In the genomic region with DNA sequence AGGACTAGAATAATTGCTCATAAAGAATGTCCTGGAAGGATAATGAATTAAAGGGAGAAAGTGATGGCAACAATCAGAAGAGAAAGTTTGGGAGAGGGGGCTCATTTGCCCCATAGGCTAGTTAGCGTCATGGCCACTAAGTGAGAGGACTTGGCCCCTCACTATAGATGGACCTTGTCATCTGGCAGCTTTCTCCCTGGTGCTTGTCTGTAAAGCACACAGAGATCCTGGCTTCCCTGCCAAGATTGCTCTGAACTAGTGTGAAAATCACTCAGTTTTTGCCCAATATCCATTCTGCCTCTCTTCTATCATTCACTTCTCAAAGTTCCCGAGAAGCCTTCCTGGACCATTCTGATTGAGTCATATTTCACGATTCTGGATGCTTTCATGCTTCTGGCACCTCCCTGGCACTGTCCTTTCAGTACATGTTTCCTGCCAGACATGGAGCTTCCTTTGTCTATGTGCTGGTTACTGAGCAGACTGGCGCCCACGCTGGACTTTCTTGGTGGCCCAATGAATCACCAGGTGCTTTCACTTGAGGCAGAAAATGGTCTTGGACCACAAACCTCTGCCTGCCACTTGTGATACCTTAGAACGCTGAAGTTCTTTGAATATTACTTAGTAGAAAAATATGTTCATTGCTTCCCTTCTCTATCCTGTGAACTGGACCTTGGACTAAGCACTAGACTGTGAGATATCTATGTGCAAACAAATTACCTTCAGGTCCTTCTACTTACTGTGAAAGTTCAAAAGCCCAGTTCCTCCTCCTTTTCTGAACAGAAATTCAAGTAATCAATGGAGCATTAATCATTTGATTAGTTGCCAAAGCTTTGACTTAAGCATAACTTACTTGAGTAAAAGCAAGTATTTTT, we compare ENCODE assay signal across 17 cellular contexts.
A peak's percentile ranks its signal among the peaks of the same experiment; 100 is the strongest.
DNase-seq lines count a peak whose midpoint lies in the region; ATAC-seq and TF ChIP-seq lines count a peak whose summit lies in the region.
"Had no signal": no experiment of that assay in that cellular context is flagged by ENCODE, and none has a peak within 500 bp of the region (broad histone marks: within the 10 kb centered on the region; RNA-seq: fewer than 3 reads in every experiment).

No MANE protein-coding gene starts in this region.

- H3K27me3 Mint-ChIP-seq in activated naive CD4-positive, alpha-beta T cell treated with anti-CD3 and anti-CD28 coated beads, Interleukin-2, amount 10 ng/mL, durations not matched to agents 7 days and 5 days = no peaks in the 10 kb centered on the region
- H3K27me3 Mint-ChIP-seq in activated T-cell treated with anti-CD3 and anti-CD28 coated beads, Interleukin-2, amount 50 U/mL, for 72 hours (ENCODE audit: low read depth) = peaks cover 5% of the 10 kb centered on the region
- H3K27me3 Mint-ChIP-seq: activated B cell treated with CpG ODN at 0.5 μM for 24 hours had no signal

- H3K4me3 ChIP-seq in testis = no peak overlapping the region
- H3K4me3 ChIP-seq: SK-N-MC, vagina had no signal

- TF ChIP-seq CTCF in testis (IDR thresholded peaks at IDR 0.05) = no peak

- H3K4me3 Mint-ChIP-seq in activated naive CD4-positive, alpha-beta T cell treated with anti-CD3 and anti-CD28 coated beads, Interleukin-2, amount 10 ng/mL, durations not matched to agents 7 days and 5 days = no peak overlapping the region
- H3K4me3 Mint-ChIP-seq in activated T-cell treated with anti-CD3 and anti-CD28 coated beads, Interleukin-2, amount 50 U/mL, for 72 hours = peak overlapping the region; percentile 16 to 58
- H3K4me3 Mint-ChIP-seq: activated B cell treated with CpG ODN at 0.5 μM for 24 hours, IgD-negative memory B cell had no signal

- no peak overlapping the region for H3K27ac ChIP-seq in testis
- H3K27ac ChIP-seq: SK-N-MC, vagina had no signal

- H3K4me1 Mint-ChIP-seq in activated naive CD4-positive, alpha-beta T cell treated with anti-CD3 and anti-CD28 coated beads, Interleukin-2, amount 10 ng/mL, durations not matched to agents 7 days and 5 days = peaks cover 52% of the 10 kb centered on the region
- peaks cover 52% of the 10 kb centered on the region for H3K4me1 Mint-ChIP-seq in activated T-cell treated with anti-CD3 and anti-CD28 coated beads, Interleukin-2, amount 50 U/mL, for 72 hours (ENCODE audit: low read depth)
- H3K4me1 Mint-ChIP-seq: IgD-negative memory B cell had no signal

- WGBS in testis, 2 donors = 71 to 75% methylated on average over 6 of the region's 6 CpGs

- ATAC-seq in activated T-cell treated with anti-CD3 and anti-CD28 coated beads, Interleukin-2, amount 50 U/mL, for 72 hours (replicated peaks in 1 of 2) = peak; percentile 70 to 86
- ATAC-seq in left colon = peak; percentile 86
- ATAC-seq in HG02970 (IDR thresholded peaks at IDR 0.05; ENCODE audit: low FRiP score, unreplicated experiment) = no peak
- ATAC-seq: HCT116 had no signal

- DNase-seq in activated naive CD4-positive, alpha-beta T cell treated with Interleukin-2 at 50 U/mL for 16 hours = peak; percentile 46
- no peak for DNase-seq in activated naive CD4-positive, alpha-beta T cell treated with anti-CD3 and anti-CD28 coated beads, Interleukin-2, amount 10 ng/mL, durations not matched to agents 7 days and 5 days
- DNase-seq in activated T-cell treated with anti-CD3 and anti-CD28 coated beads, Interleukin-2, amount 50 U/mL, for 72 hours = peak; percentile 65 to 73
- no peak for DNase-seq in left colon
- DNase-seq in testis = peak; percentile 25
- no peak for DNase-seq in effector CD8-positive, alpha-beta T cell (lab: John Stamatoyannopoulos, UW)
- DNase-seq in DMS153 treated with DMSO at 0.1 percent for 48 hours (lab: John Stamatoyannopoulos, UW; ENCODE audit: unreplicated experiment) = no peak
- DNase-seq: activated B cell treated with CpG ODN at 0.5 μM for 24 hours, DMS153, NCI-H1694, NCI-H82, retina had no signal

- no peaks in the 10 kb centered on the region for H3K9me3 ChIP-seq in testis
- H3K9me3 ChIP-seq: vagina had no signal

- CTCF ChIA-PET in activated naive CD4-positive, alpha-beta T cell treated with anti-CD3 and anti-CD28 coated beads, Interleukin-2, amount 10 ng/mL, durations not matched to agents 7 days and 5 days (lab: Charles Lee) = no interaction called here

- no peaks in the 10 kb centered on the region for H3K36me3 ChIP-seq in testis (ENCODE audit: low read depth, missing control alignments)
- H3K36me3 ChIP-seq: vagina had no signal

- no peak overlapping the region for H3K27ac Mint-ChIP-seq in activated naive CD4-positive, alpha-beta T cell treated with anti-CD3 and anti-CD28 coated beads, Interleukin-2, amount 10 ng/mL, durations not matched to agents 7 days and 5 days
- peak overlapping the region; percentile 52 for H3K27ac Mint-ChIP-seq in activated T-cell treated with anti-CD3 and anti-CD28 coated beads, Interleukin-2, amount 50 U/mL, for 72 hours
- H3K27ac Mint-ChIP-seq: activated B cell treated with CpG ODN at 0.5 μM for 24 hours, IgD-negative memory B cell had no signal

- H3K9me3 Mint-ChIP-seq in activated naive CD4-positive, alpha-beta T cell treated with anti-CD3 and anti-CD28 coated beads, Interleukin-2, amount 10 ng/mL, durations not matched to agents 7 days and 5 days = no peaks in the 10 kb centered on the region
- H3K9me3 Mint-ChIP-seq in activated T-cell treated with anti-CD3 and anti-CD28 coated beads, Interleukin-2, amount 50 U/mL, for 72 hours = no peaks in the 10 kb centered on the region
- H3K9me3 Mint-ChIP-seq: activated B cell treated with CpG ODN at 0.5 μM for 24 hours, IgD-negative memory B cell had no signal

- intact Hi-C loops in left colon (cut with DNase I, micrococcal nuclease) (no loop called here), testis (cut with DNase I; ENCODE audit: low total_unique reads) (no loop called here)

- no peak for TF ChIP-seq POLR2A in testis (IDR thresholded peaks at IDR 0.05)

- H3K27me3 ChIP-seq in testis = no peaks in the 10 kb centered on the region
- H3K27me3 ChIP-seq: vagina had no signal

- H3K36me3 Mint-ChIP-seq in activated naive CD4-positive, alpha-beta T cell treated with anti-CD3 and anti-CD28 coated beads, Interleukin-2, amount 10 ng/mL, durations not matched to agents 7 days and 5 days = peaks cover 27% of the 10 kb centered on the region
- no peaks in the 10 kb centered on the region for H3K36me3 Mint-ChIP-seq in activated T-cell treated with anti-CD3 and anti-CD28 coated beads, Interleukin-2, amount 50 U/mL, for 72 hours (ENCODE audit: insufficient read depth in 2 of 2)

- no peaks in the 10 kb centered on the region for H3K4me1 ChIP-seq in testis
- H3K4me1 ChIP-seq: vagina had no signal

Comparison
In these comparisons a context has a peak if more than half of its experiments do, and no peak if none do; other contexts are left out.
1. DNase-seq: peak in activated naive CD4-positive, alpha-beta T cell treated with Interleukin-2 at 50 U/mL for 16 hours (single experiment), activated T-cell treated with anti-CD3 and anti-CD28 coated beads, Interleukin-2, amount 50 U/mL, for 72 hours (2 of 2) and testis (single experiment); none in activated naive CD4-positive, alpha-beta T cell treated with anti-CD3 and anti-CD28 coated beads, Interleukin-2, amount 10 ng/mL, durations not matched to agents 7 days and 5 days (single experiment), left colon (0 of 2), effector CD8-positive, alpha-beta T cell (single experiment) and DMS153 treated with DMSO at 0.1 percent for 48 hours (single experiment).